In genomic region chr17:32877164-32877764, GRCh38 we compare ENCODE assay signal across 8 cellular contexts. TPM values are rescaled to one million over a fixed set of nuclear protein-coding genes. Genes with fewer than 3 reads are reported as not detected.
DNase-seq lines count a peak whose midpoint lies in the region; ATAC-seq and TF ChIP-seq lines count a peak whose summit lies in the region.

No MANE protein-coding gene starts in this region.

- H3K4me3 ChIP-seq in mesenchymal stem cell (ENCODE audit: insufficient read depth in 1 of 2, low read depth in 1 of 2, low read length in 2 of 2) = peak overlapping the region; percentile 85 to 87

- H3K4me1 Mint-ChIP-seq in CD14-positive monocyte = peaks cover 22% of the 10 kb centered on the region
- peaks cover 3 to 10% of the 10 kb centered on the region in 2 donors for H3K4me1 Mint-ChIP-seq in effector memory CD8-positive, alpha-beta T cell (ENCODE audit: low read depth in 2 of 2)

- H3K9ac ChIP-seq in mesenchymal stem cell (ENCODE audit: low read length) = peak overlapping the region; percentile 89

- peak; percentile 80 for TF ChIP-seq CTCF in CD14-positive monocyte (IDR thresholded peaks at IDR 0.05)

- H3K4me2 ChIP-seq in mesenchymal stem cell (ENCODE audit: low read length, poor library complexity, severe bottlenecking) = peak overlapping the region; percentile 99

- DNase-seq in CD14-positive monocyte (ENCODE audit: low spot score) = peak; percentile 81
- peak; percentile 37 for DNase-seq in NCI-H82 treated with DMSO at 0.1 percent for 48 hours (lab: John Stamatoyannopoulos, UW; ENCODE audit: unreplicated experiment)
- DNase-seq in activated CD8-positive, alpha-beta memory T cell treated with anti-CD3 and anti-CD28 coated beads for 1 hour (ENCODE audit: extremely low read depth in 1 of 2, low read depth in 1 of 2) = peak; percentile 68 to 91
- peak; percentile 90 to 94 (median 91) for DNase-seq in effector memory CD8-positive, alpha-beta T cell
- peak; percentile 82 for DNase-seq in mesenchymal stem cell
- peak; percentile 86 to 88 (median 88) for DNase-seq in stimulated activated CD4-positive, alpha-beta T cell treated with anti-CD3 and anti-CD28 coated beads, TNF-alpha, amount 100 ng/mL, for 48 hours (ENCODE audit: low read depth in 3 of 3)

- no peak overlapping the region for H3K23ac ChIP-seq in mesenchymal stem cell (ENCODE audit: low read length in 2 of 2)

- no peak overlapping the region for H2AK5ac ChIP-seq in mesenchymal stem cell (ENCODE audit: low read length, severe bottlenecking)

- peaks cover 44 to 61% (median 46%) of the 10 kb centered on the region in 3 donors for H3K27me3 Mint-ChIP-seq in CD14-positive monocyte (ENCODE audit: low read depth in 3 of 3)
- peaks cover 6 to 8% of the 10 kb centered on the region in 2 donors for H3K27me3 Mint-ChIP-seq in effector memory CD8-positive, alpha-beta T cell

- peak overlapping the region; percentile 49 for H4K8ac ChIP-seq in mesenchymal stem cell (ENCODE audit: low read length)

- peaks cover 0 to 5% (median 2%) of the 10 kb centered on the region in 7 donors for H3K9me3 Mint-ChIP-seq in CD14-positive monocyte
- no peaks in the 10 kb centered on the region for H3K9me3 Mint-ChIP-seq in effector memory CD8-positive, alpha-beta T cell

- peak overlapping the region in 3 of 7 donors; percentile 13 to 73 (median 56) for H3K27ac Mint-ChIP-seq in CD14-positive monocyte
- peak overlapping the region; percentile 42 to 79 for H3K27ac Mint-ChIP-seq in effector memory CD8-positive, alpha-beta T cell

- intact Hi-C loops in CD14-positive monocyte (cut with micrococcal nuclease) = loop anchor here in 1 of 2 donors (5.0 kb wide), 1 partner anchor 90 kb away; no protein-coding TSS in a partner anchor

- peak; percentile 75 for ATAC-seq in GM19438 (IDR thresholded peaks at IDR 0.05; ENCODE audit: low read depth, unreplicated experiment)
- peak; percentile 86 for ATAC-seq in HG03521 (IDR thresholded peaks at IDR 0.05; ENCODE audit: unreplicated experiment)
- ATAC-seq in effector memory CD8-positive, alpha-beta T cell (replicated peaks) = peak; percentile 89

- H3K18ac ChIP-seq in mesenchymal stem cell (ENCODE audit: low read depth in 1 of 2, low read length in 2 of 2) = peak overlapping the region; percentile 37

- H2AFZ ChIP-seq in mesenchymal stem cell (ENCODE audit: low read depth, low read length) = no peak overlapping the region

- no peaks in the 10 kb centered on the region for H3K9me3 ChIP-seq in mesenchymal stem cell (ENCODE audit: control insufficient read depth, low read length)

- H3K27me3 ChIP-seq in mesenchymal stem cell (ENCODE audit: control insufficient read depth in 1 of 2, insufficient read depth in 1 of 2, low read length in 2 of 2) = no peaks in the 10 kb centered on the region

- no peak overlapping the region for H2BK15ac ChIP-seq in mesenchymal stem cell (ENCODE audit: low read depth, poor library complexity, severe bottlenecking)

- WGBS in mesenchymal stem cell = 8% methylated on average over 30 of the region's 44 CpGs

- H2BK120ac ChIP-seq in mesenchymal stem cell (ENCODE audit: low read depth, low read length) = no peak overlapping the region

- peaks cover 7% of the 10 kb centered on the region for H3K4me1 ChIP-seq in mesenchymal stem cell (ENCODE audit: control insufficient read depth, insufficient read depth, low read depth, low read length)

- no peak overlapping the region for H3K27ac ChIP-seq in mesenchymal stem cell (ENCODE audit: low read length, poor library complexity, severe bottlenecking)

- H3K36me3 Mint-ChIP-seq in CD14-positive monocyte = peaks cover 0 to 4% of the 10 kb centered on the region in 2 donors
- no peaks in the 10 kb centered on the region for H3K36me3 Mint-ChIP-seq in effector memory CD8-positive, alpha-beta T cell (ENCODE audit: insufficient read depth)

- peak overlapping the region; percentile 76 to 87 for H3K4me3 Mint-ChIP-seq in CD14-positive monocyte
- H3K4me3 Mint-ChIP-seq in effector memory CD8-positive, alpha-beta T cell = peak overlapping the region; percentile 59 to 65

- H2BK5ac ChIP-seq in mesenchymal stem cell (ENCODE audit: low read depth, low read length, poor library complexity, severe bottlenecking) = no peak overlapping the region

- no peak overlapping the region for H4K91ac ChIP-seq in mesenchymal stem cell (ENCODE audit: low read length)

- peaks cover 0 to 2% of the 10 kb centered on the region in 2 experiments for H3K36me3 ChIP-seq in mesenchymal stem cell (ENCODE audit: control insufficient read depth in 1 of 2, insufficient read depth in 2 of 2, low read depth in 1 of 2, low read length in 2 of 2)

- H3K14ac ChIP-seq in mesenchymal stem cell (ENCODE audit: low read length in 2 of 2) = no peak overlapping the region

- no peaks in the 10 kb centered on the region for H3K79me1 ChIP-seq in mesenchymal stem cell (replicated peaks; ENCODE audit: low read length, poor library complexity, severe bottlenecking)

- H2BK12ac ChIP-seq in mesenchymal stem cell (ENCODE audit: low read length in 2 of 2) = no peak overlapping the region

- H3K4ac ChIP-seq in mesenchymal stem cell (ENCODE audit: low read depth in 1 of 2, low read length in 2 of 2) = no peak overlapping the region

RNA-seq across cellular contexts. Expression of gene MYO1D, which starts 0.3 kb away (rescaled TPM):
- under 1 TPM; 0.22 to 0.26 TPM for polyA plus RNA-seq in CD14-positive monocyte
- polyA plus RNA-seq in mesenchymal stem cell (2013, experiment 1 of 2) = 5.0 TPM
- 5.5 TPM for polyA plus RNA-seq in mesenchymal stem cell (2013, experiment 2 of 2)

RNA-seq across cellular contexts. Expression of gene TMEM98, which starts 50.7 kb away (rescaled TPM):
- polyA plus RNA-seq in CD14-positive monocyte = not detected
- polyA plus RNA-seq in mesenchymal stem cell (2013, experiment 1 of 2) = 51.4 TPM
- polyA plus RNA-seq in mesenchymal stem cell (2013, experiment 2 of 2) = 53.0 TPM

Comparison
In these comparisons a context has a peak if more than half of its experiments do, and no peak if none do; other contexts are left out.
1. DNase-seq: peak in every context shown above with its lines; median percentile 91 in effector memory CD8-positive, alpha-beta T cell; 88 in stimulated activated CD4-positive, alpha-beta T cell treated with anti-CD3 and anti-CD28 coated beads, TNF-alpha, amount 100 ng/mL, for 48 hours; 82 in mesenchymal stem cell; 81 in CD14-positive monocyte; 80 in activated CD8-positive, alpha-beta memory T cell treated with anti-CD3 and anti-CD28 coated beads for 1 hour; 37 in NCI-H82 treated with DMSO at 0.1 percent for 48 hours.